10 cellular contexts compared by ENCODE assay signal in genomic region chr11:191490-192478, GRCh38. TPM values are rescaled to one million over a fixed set of nuclear protein-coding genes. Genes with fewer than 3 reads are reported as not detected.
DNase-seq lines count a peak whose midpoint lies in the region; ATAC-seq and TF ChIP-seq lines count a peak whose summit lies in the region.
"Not testable (repeated sequence)": the region's sequence is repeated elsewhere in the genome, so short reads cannot be mapped to it uniquely, and the experiment has no call there.
"Had no signal": no experiment of that assay in that cellular context is flagged by ENCODE, and none has a peak within 500 bp of the region (broad histone marks: within the 10 kb centered on the region; RNA-seq: fewer than 3 reads in every experiment).

No MANE protein-coding gene starts in this region.

- H3K79me1 ChIP-seq in IMR-90 (ENCODE audit: low read depth in 1 of 2, low read length in 2 of 2) = not testable (repeated sequence)

- H3K4ac ChIP-seq in IMR-90 (ENCODE audit: low read depth, low read length) = not testable (repeated sequence)

- not testable (repeated sequence) for H4K91ac ChIP-seq in IMR-90 (ENCODE audit: insufficient read depth, low read depth, low read length)

- H2AK9ac ChIP-seq in IMR-90 (replicated peaks; ENCODE audit: low read depth, low read length, poor library complexity) = not testable (repeated sequence)

- in situ Hi-C loops in IMR-90 (cut with MboI; ENCODE audit: low sequenced_read_pairs) = not testable (repeated sequence)

- H2BK20ac ChIP-seq in IMR-90 (ENCODE audit: low read depth, low read length) = not testable (repeated sequence)

- H3K9me3 Mint-ChIP-seq in CD8-positive, alpha-beta memory T cell; activated CD4-positive, alpha-beta T cell treated with anti-CD3 and anti-CD28 coated beads for 36 hours (ENCODE audit: low read depth); activated naive CD4-positive, alpha-beta T cell treated with anti-CD3 and anti-CD28 coated beads for 36 hours; type B pancreatic cell: not testable (repeated sequence)

- not testable (repeated sequence) for H3K9me3 ChIP-seq in CD8-positive, alpha-beta memory T cell (ENCODE audit: low read length); IMR-90 (ENCODE audit: control insufficient read depth, insufficient read depth, low read length); left lung

- not testable (repeated sequence) for H2AK5ac ChIP-seq in IMR-90 (ENCODE audit: low read depth, low read length)

- not testable (repeated sequence) for H4K8ac ChIP-seq in IMR-90 (ENCODE audit: low read depth in 2 of 2, low read length in 2 of 2)

- H3K27me3 Mint-ChIP-seq in CD8-positive, alpha-beta memory T cell; activated CD4-positive, alpha-beta T cell treated with anti-CD3 and anti-CD28 coated beads for 36 hours; activated naive CD4-positive, alpha-beta T cell treated with anti-CD3 and anti-CD28 coated beads for 36 hours (ENCODE audit: low read depth); type B pancreatic cell: not testable (repeated sequence)

- not testable (repeated sequence) for TF ChIP-seq RAD21 in IMR-90 (IDR thresholded peaks at IDR 0.05; ENCODE audit: low read length)

- not testable (repeated sequence) for BruUV-seq in IMR-90 (replicated peaks; lab: Mats Ljungman, UMichigan)

- peak in 3 of 5 donors; percentile 45 to 73 (median 48) for DNase-seq in CD8-positive, alpha-beta memory T cell
- not testable (repeated sequence) for DNase-seq in IMR-90; epithelial cell of esophagus (ENCODE audit: low read depth); type B pancreatic cell (ENCODE audit: extremely low spot score, unreplicated experiment)
- peak; percentile 77 for DNase-seq in activated CD4-positive, alpha-beta T cell treated with anti-CD3 and anti-CD28 coated beads for 36 hours
- DNase-seq in activated naive CD4-positive, alpha-beta T cell treated with anti-CD3 and anti-CD28 coated beads for 36 hours = peak; percentile 56
- DNase-seq in left lung (peak in 1 of 2 donors; percentile 54), sciatic nerve (ENCODE audit: low spot score) (peak; percentile 67)

- TF ChIP-seq CTCF in IMR-90 (conservative IDR thresholded peaks at IDR 0.05; ENCODE audit: low read depth, low read length) = not testable (repeated sequence)
- TF ChIP-seq CTCF in epithelial cell of esophagus (IDR thresholded peaks at IDR 0.05; ENCODE audit: insufficient read depth, low read depth, low read length, missing control alignments) (peak; percentile 13), left lung (IDR thresholded peaks at IDR 0.05) (peak; percentile 11 to 65), type B pancreatic cell (conservative IDR thresholded peaks at IDR 0.05) (peak; percentile 46)

- not testable (repeated sequence) for H3K36me3 ChIP-seq in CD8-positive, alpha-beta memory T cell (ENCODE audit: insufficient read depth, low read length); IMR-90 (ENCODE audit: control insufficient read depth, insufficient read depth, low read length); left lung

- not testable (repeated sequence) for H3K4me2 ChIP-seq in IMR-90 (ENCODE audit: low read depth, low read length)

- CTCF ChIA-PET in CD8-positive, alpha-beta memory T cell (lab: Charles Lee); IMR-90 (lab: Yijun Ruan, JAX); activated CD4-positive, alpha-beta T cell treated with anti-CD3 and anti-CD28 coated beads for 36 hours (lab: Charles Lee): not testable (repeated sequence)
- CTCF ChIA-PET in activated naive CD4-positive, alpha-beta T cell treated with anti-CD3 and anti-CD28 coated beads for 36 hours (lab: Charles Lee) = interaction anchor here (1.2 to 1.7 kb wide), 2 partner anchors 13 to 168 kb away, joined by 3 read pairs; no protein-coding TSS in a partner anchor

- not testable (repeated sequence) for H2BK5ac ChIP-seq in IMR-90 (ENCODE audit: low read depth, low read length, poor library complexity, severe bottlenecking)

- H3K9ac ChIP-seq in IMR-90 (ENCODE audit: low read depth, low read length) = not testable (repeated sequence)

- peaks cover 4 to 13% (median 10%) of the 10 kb centered on the region in 3 donors for H3K4me1 Mint-ChIP-seq in CD8-positive, alpha-beta memory T cell
- H3K4me1 Mint-ChIP-seq in activated CD4-positive, alpha-beta T cell treated with anti-CD3 and anti-CD28 coated beads for 36 hours = peaks cover 12% of the 10 kb centered on the region
- H3K4me1 Mint-ChIP-seq in activated naive CD4-positive, alpha-beta T cell treated with anti-CD3 and anti-CD28 coated beads for 36 hours (ENCODE audit: low read depth); type B pancreatic cell (ENCODE audit: unreplicated experiment): not testable (repeated sequence)

- H3K4me3 Mint-ChIP-seq in CD8-positive, alpha-beta memory T cell = peak overlapping the region in 6 of 7 donors; percentile 43 to 87 (median 56)
- H3K4me3 Mint-ChIP-seq in activated CD4-positive, alpha-beta T cell treated with anti-CD3 and anti-CD28 coated beads for 36 hours; activated naive CD4-positive, alpha-beta T cell treated with anti-CD3 and anti-CD28 coated beads for 36 hours; type B pancreatic cell: not testable (repeated sequence)

- POLR2A ChIA-PET in CD8-positive, alpha-beta memory T cell (lab: Charles Lee); IMR-90 (lab: Charles Lee; ENCODE audit: unreplicated experiment); activated CD4-positive, alpha-beta T cell treated with anti-CD3 and anti-CD28 coated beads for 36 hours (lab: Charles Lee): not testable (repeated sequence)

- peak overlapping the region in 7 of 8 donors; percentile 38 to 93 (median 88) for H3K27ac Mint-ChIP-seq in CD8-positive, alpha-beta memory T cell
- not testable (repeated sequence) for H3K27ac Mint-ChIP-seq in activated CD4-positive, alpha-beta T cell treated with anti-CD3 and anti-CD28 coated beads for 36 hours; activated naive CD4-positive, alpha-beta T cell treated with anti-CD3 and anti-CD28 coated beads for 36 hours; type B pancreatic cell

- not testable (repeated sequence) for TF ChIP-seq POLR2A in IMR-90 (IDR thresholded peaks at IDR 0.05; ENCODE audit: low read depth, low read length)

- not testable (repeated sequence) for H3K36me3 Mint-ChIP-seq in CD8-positive, alpha-beta memory T cell; activated CD4-positive, alpha-beta T cell treated with anti-CD3 and anti-CD28 coated beads for 36 hours (ENCODE audit: low read depth); activated naive CD4-positive, alpha-beta T cell treated with anti-CD3 and anti-CD28 coated beads for 36 hours (ENCODE audit: low read depth); type B pancreatic cell

- ATAC-seq in IMR-90 (ENCODE audit: low read depth) = peak; percentile 75
- ATAC-seq in activated CD4-positive, alpha-beta T cell treated with anti-CD3 and anti-CD28 coated beads for 36 hours = peak; percentile 73
- peak; percentile 75 for ATAC-seq in left lung
- peak; percentile 68 for ATAC-seq in sciatic nerve

- not testable (repeated sequence) for H2AFZ ChIP-seq in IMR-90 (replicated peaks; ENCODE audit: low read length, poor library complexity)

- H3K14ac ChIP-seq in IMR-90 (replicated peaks; ENCODE audit: low read depth, low read length) = not testable (repeated sequence)

- H3K23ac ChIP-seq in IMR-90 (ENCODE audit: low read depth, low read length) = not testable (repeated sequence)

- H3K9me1 ChIP-seq in IMR-90 (ENCODE audit: insufficient read depth, low read length) = not testable (repeated sequence)

- WGBS in IMR-90 (ENCODE audit: extremely low coverage in 2 of 2, insufficient read length in 1 of 2), 2 experiments = no CpG with 5 or more reads among the region's 8 CpGs

- H4K5ac ChIP-seq in IMR-90 (ENCODE audit: low read depth, low read length) = not testable (repeated sequence)

- not testable (repeated sequence) for H3K27ac ChIP-seq in CD8-positive, alpha-beta memory T cell (ENCODE audit: low read depth, low read length); IMR-90 (ENCODE audit: insufficient read depth, low read length); left lung

- not testable (repeated sequence) for H3K56ac ChIP-seq in IMR-90 (ENCODE audit: extremely low read depth, insufficient read depth, low read length)

- not testable (repeated sequence) for H4K20me1 ChIP-seq in IMR-90 (ENCODE audit: insufficient read depth, low read length)

- not testable (repeated sequence) for H2BK15ac ChIP-seq in IMR-90 (ENCODE audit: low read depth, low read length)

- peaks cover 10% of the 10 kb centered on the region for H3K4me1 ChIP-seq in CD8-positive, alpha-beta memory T cell (ENCODE audit: insufficient read depth, low read length)
- not testable (repeated sequence) for H3K4me1 ChIP-seq in IMR-90 (ENCODE audit: control insufficient read depth, insufficient read depth, low read length); left lung

- not testable (repeated sequence) for H3K4me3 ChIP-seq in CD8-positive, alpha-beta memory T cell (ENCODE audit: low read length); IMR-90 (ENCODE audit: insufficient read depth, low read depth, low read length); epithelial cell of esophagus (ENCODE audit: low read length); left lung

- intact Hi-C loops in IMR-90 (cut with micrococcal nuclease); activated CD4-positive, alpha-beta T cell treated with anti-CD3 and anti-CD28 coated beads for 36 hours (cut with DNase I, micrococcal nuclease); activated naive CD4-positive, alpha-beta T cell treated with anti-CD3 and anti-CD28 coated beads for 36 hours (cut with micrococcal nuclease); left lung (cut with DNase I); sciatic nerve (cut with DNase I): not testable (repeated sequence)

- not testable (repeated sequence) for H3K27me3 ChIP-seq in CD8-positive, alpha-beta memory T cell (ENCODE audit: insufficient read depth, low read length, poor library complexity, severe bottlenecking); IMR-90 (ENCODE audit: control insufficient read depth, insufficient read depth, low read length); left lung

- dilution Hi-C loops in IMR-90 (cut with HindIII; ENCODE audit: low sequenced_read_pairs, unreplicated experiment) = not testable (repeated sequence)

- H3K18ac ChIP-seq in IMR-90 (ENCODE audit: low read depth, low read length) = not testable (repeated sequence)

- not testable (repeated sequence) for H2BK120ac ChIP-seq in IMR-90 (ENCODE audit: low read depth, low read length)

RNA-seq across cellular contexts. Expression of gene SCGB1C1, which starts 1.1 kb away (rescaled TPM):
- total RNA-seq in CD8-positive, alpha-beta memory T cell = not detected
- polyA plus RNA-seq in CD8-positive, alpha-beta memory T cell = not detected
- total RNA-seq in IMR-90 (2012; rRNA removed) (not detected in 2 replicates), left lung (not detected), sciatic nerve (not detected), type B pancreatic cell (ENCODE audit: low replicate concordance) (not detected in 2 replicates)
- not detected in 2 replicates for polyA plus RNA-seq in IMR-90 (2012; rRNA removed)
- not detected in 2 replicates for polyA plus RNA-seq in IMR-90 (2012; cell fraction: cytosol; rRNA removed)
- polyA plus RNA-seq in IMR-90 (2012; cell fraction: nucleus; rRNA removed; ENCODE audit: low replicate concordance) = not detected in 2 replicates
- not detected for total RNA-seq in activated CD4-positive, alpha-beta T cell treated with anti-CD3 and anti-CD28 coated beads for 36 hours
- total RNA-seq in activated naive CD4-positive, alpha-beta T cell treated with anti-CD3 and anti-CD28 coated beads for 36 hours = not detected
- total RNA-seq: breast epithelium, urinary bladder had no signal
- polyA plus RNA-seq: urinary bladder had no signal

RNA-seq across cellular contexts. Expression of gene BET1L, which starts 15.4 kb away (rescaled TPM):
- total RNA-seq in CD8-positive, alpha-beta memory T cell = 10 to 100 TPM; 36.1 to 38.5 TPM
- 60.4 TPM for polyA plus RNA-seq in CD8-positive, alpha-beta memory T cell
- total RNA-seq in IMR-90 (2012; rRNA removed) (10.0 and 10.8 TPM in 2 replicates), left lung (10 to 100 TPM; 46.0 to 53.6 TPM), sciatic nerve (48.1 TPM), type B pancreatic cell (ENCODE audit: low replicate concordance) (48.4 and 59.5 TPM in 2 replicates)
- 82.8 and 90.7 TPM in 2 replicates for polyA plus RNA-seq in IMR-90 (2012; rRNA removed)
- polyA plus RNA-seq in IMR-90 (2012; cell fraction: cytosol; rRNA removed) = 51.9 and 97.3 TPM in 2 replicates
- polyA plus RNA-seq in IMR-90 (2012; cell fraction: nucleus; rRNA removed; ENCODE audit: low replicate concordance) = 132 and 169 TPM in 2 replicates
- total RNA-seq in activated CD4-positive, alpha-beta T cell treated with anti-CD3 and anti-CD28 coated beads for 36 hours = 10 to 100 TPM; 45.5 to 49.4 TPM
- 10 to 100 TPM; 50.4 to 51.6 TPM for total RNA-seq in activated naive CD4-positive, alpha-beta T cell treated with anti-CD3 and anti-CD28 coated beads for 36 hours

RNA-seq across cellular contexts. Expression of gene RIC8A, which starts 15.7 kb away (rescaled TPM):
- total RNA-seq in CD8-positive, alpha-beta memory T cell = 100 to 1,000 TPM; 137 to 139 TPM
- polyA plus RNA-seq in CD8-positive, alpha-beta memory T cell = 103 TPM
- total RNA-seq in IMR-90 (2012; rRNA removed) (114 and 129 TPM in 2 replicates), left lung (100 to 1,000 TPM; 100 to 117 TPM), sciatic nerve (74.7 TPM), type B pancreatic cell (ENCODE audit: low replicate concordance) (106 and 114 TPM in 2 replicates)
- 188 and 193 TPM in 2 replicates for polyA plus RNA-seq in IMR-90 (2012; rRNA removed)
- polyA plus RNA-seq in IMR-90 (2012; cell fraction: cytosol; rRNA removed) = 137 and 142 TPM in 2 replicates
- 324 and 546 TPM in 2 replicates for polyA plus RNA-seq in IMR-90 (2012; cell fraction: nucleus; rRNA removed; ENCODE audit: low replicate concordance)
- 100 to 1,000 TPM; 104 to 124 TPM for total RNA-seq in activated CD4-positive, alpha-beta T cell treated with anti-CD3 and anti-CD28 coated beads for 36 hours
- 10 to 100 TPM; 74.9 to 85.0 TPM for total RNA-seq in activated naive CD4-positive, alpha-beta T cell treated with anti-CD3 and anti-CD28 coated beads for 36 hours

RNA-seq across cellular contexts. Expression of gene SIRT3, which starts 44.4 kb away (rescaled TPM):
- 10 to 100 TPM; 13.6 to 14.8 TPM for total RNA-seq in CD8-positive, alpha-beta memory T cell
- polyA plus RNA-seq in CD8-positive, alpha-beta memory T cell = 12.2 TPM
- total RNA-seq in IMR-90 (2012; rRNA removed) (4.4 and 5.4 TPM in 2 replicates), left lung (10 to 100 TPM; 13.5 to 15.1 TPM), sciatic nerve (21.7 TPM), type B pancreatic cell (ENCODE audit: low replicate concordance) (18.8 and 33.7 TPM in 2 replicates)
- polyA plus RNA-seq in IMR-90 (2012; rRNA removed) = 14.9 and 18.6 TPM in 2 replicates
- 14.3 and 15.8 TPM in 2 replicates for polyA plus RNA-seq in IMR-90 (2012; cell fraction: cytosol; rRNA removed)
- 73.8 and 141 TPM in 2 replicates for polyA plus RNA-seq in IMR-90 (2012; cell fraction: nucleus; rRNA removed; ENCODE audit: low replicate concordance)
- total RNA-seq in activated CD4-positive, alpha-beta T cell treated with anti-CD3 and anti-CD28 coated beads for 36 hours = 10 to 100 TPM; 19.6 to 23.3 TPM
- 10 to 100 TPM; 16.1 to 20.1 TPM for total RNA-seq in activated naive CD4-positive, alpha-beta T cell treated with anti-CD3 and anti-CD28 coated beads for 36 hours

RNA-seq across cellular contexts. Expression of gene PSMD13, which starts 45.0 kb away (rescaled TPM):
- total RNA-seq in CD8-positive, alpha-beta memory T cell = 100 to 1,000 TPM; 235 to 237 TPM
- 218 TPM for polyA plus RNA-seq in CD8-positive, alpha-beta memory T cell
- total RNA-seq in IMR-90 (2012; rRNA removed) (217 and 232 TPM in 2 replicates), left lung (100 to 1,000 TPM in 1 of 2 donors, 10 to 100 TPM in 1; 78.0 to 131 TPM), sciatic nerve (79.4 TPM), type B pancreatic cell (ENCODE audit: low replicate concordance) (112 and 115 TPM in 2 replicates)
- 177 and 185 TPM in 2 replicates for polyA plus RNA-seq in IMR-90 (2012; rRNA removed)
- polyA plus RNA-seq in IMR-90 (2012; cell fraction: cytosol; rRNA removed) = 137 and 178 TPM in 2 replicates
- 136 and 175 TPM in 2 replicates for polyA plus RNA-seq in IMR-90 (2012; cell fraction: nucleus; rRNA removed; ENCODE audit: low replicate concordance)
- 100 to 1,000 TPM; 134 to 212 TPM for total RNA-seq in activated CD4-positive, alpha-beta T cell treated with anti-CD3 and anti-CD28 coated beads for 36 hours
- 100 to 1,000 TPM; 206 to 210 TPM for total RNA-seq in activated naive CD4-positive, alpha-beta T cell treated with anti-CD3 and anti-CD28 coated beads for 36 hours
